In the genomic region with DNA sequence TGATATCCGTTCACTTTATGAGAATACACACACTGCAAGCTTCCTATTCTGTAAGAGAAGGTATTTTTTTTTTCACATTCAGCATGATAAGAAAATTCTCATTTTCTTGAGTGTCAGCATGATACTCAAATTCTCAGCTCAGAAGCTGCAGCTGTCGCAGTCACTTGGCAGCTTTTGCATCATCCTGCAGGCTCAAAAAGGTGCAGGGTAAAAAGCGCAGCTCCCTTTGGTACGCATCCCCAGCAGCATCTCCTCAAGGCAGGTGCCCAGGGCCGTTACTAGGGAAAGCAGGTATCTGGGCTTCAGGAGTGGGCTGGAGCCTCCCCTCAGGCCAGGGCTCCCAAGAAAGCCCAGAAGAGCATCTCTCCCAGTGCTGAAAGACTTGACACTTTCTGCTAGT, we compare ENCODE assay signal across 6 cellular contexts.
"Had no signal": no experiment of that assay in that cellular context is flagged by ENCODE, and none has a peak within 500 bp of the region (broad histone marks: within the 10 kb centered on the region; RNA-seq: fewer than 3 reads in every experiment).

No MANE protein-coding gene starts in this region.

- DNase-seq: H9, HCEC 1CT, IMR-90, KG1 had no signal

- H3K4me2 ChIP-seq: GM23338 had no signal

- H3K4me3 ChIP-seq: GM23338, K562 had no signal
